ENCODE assay signal across 9 cellular contexts in the genomic region with DNA sequence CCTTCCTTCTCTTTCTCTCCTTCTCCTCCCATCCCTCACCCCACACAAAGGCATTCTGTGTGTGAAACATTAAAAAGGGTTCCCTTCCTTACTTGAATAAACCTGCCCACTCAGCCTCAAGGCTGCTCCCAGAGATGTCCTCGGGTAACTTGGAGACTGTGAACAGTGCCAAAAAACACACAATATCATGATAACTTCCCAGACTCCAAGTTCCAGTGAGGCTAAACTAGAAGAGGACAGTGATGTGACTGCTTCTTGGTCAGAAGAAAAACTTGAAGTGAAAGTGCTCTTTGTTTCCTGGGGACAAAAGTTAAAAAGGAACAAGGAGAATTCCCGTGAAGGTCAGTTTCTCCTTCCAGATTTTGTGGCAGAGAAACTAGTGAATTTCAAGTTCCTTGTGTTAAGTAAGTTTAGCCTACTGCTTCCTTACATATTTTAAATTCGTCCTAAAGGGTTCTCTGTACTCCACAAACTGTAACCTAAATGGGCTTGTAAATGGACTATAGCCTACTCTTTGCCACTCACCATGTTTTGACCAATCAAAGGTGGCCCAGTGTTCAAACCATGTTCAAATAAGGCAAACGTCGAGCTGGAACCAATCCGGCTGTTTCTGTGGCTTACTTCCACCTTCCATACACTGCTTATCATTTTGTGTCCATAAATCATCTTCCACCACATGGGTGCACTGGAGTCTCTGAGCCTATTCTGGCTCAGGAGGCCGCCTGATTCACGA. TPM values are rescaled to one million over a fixed set of nuclear protein-coding genes. Genes with fewer than 3 reads are reported as not detected.
DNase-seq lines count a peak whose midpoint lies in the region; ATAC-seq and TF ChIP-seq lines count a peak whose summit lies in the region.
"Had no signal": no experiment of that assay in that cellular context is flagged by ENCODE, and none has a peak within 500 bp of the region (broad histone marks: within the 10 kb centered on the region; RNA-seq: fewer than 3 reads in every experiment).

No MANE protein-coding gene starts in this region.

- H3F3A ChIP-seq in SK-N-SH (replicated peaks; ENCODE audit: insufficient read depth): no peaks in the 10 kb centered on the region

- no peak overlapping the region for H3K4me2 ChIP-seq in SK-N-SH

- no peak for TF ChIP-seq RAD21 in SK-N-SH (IDR thresholded peaks at IDR 0.05; ENCODE audit: low read length)

- H3K27me3 ChIP-seq in SK-N-SH (ENCODE audit: insufficient read depth): no peaks in the 10 kb centered on the region
- no peaks in the 10 kb centered on the region for H3K27me3 ChIP-seq in prostate gland (replicated peaks; ENCODE audit: insufficient read depth)

- H2AFZ ChIP-seq in SK-N-SH (ENCODE audit: low read depth): peak overlapping the region; percentile 52

- POLR2A ChIA-PET in SK-N-SH (lab: Yijun Ruan, JAX): no interaction called here

- no peak for TF ChIP-seq EP300 in SK-N-SH (IDR thresholded peaks at IDR 0.05; ENCODE audit: borderline replicate concordance in 1 of 2, low read depth in 1 of 2, low read length in 1 of 2)

- no peaks in the 10 kb centered on the region for H4K20me1 ChIP-seq in SK-N-SH (ENCODE audit: insufficient read depth)

- ATAC-seq in GM19395 (IDR thresholded peaks at IDR 0.05; ENCODE audit: unreplicated experiment): no peak

- no peaks in the 10 kb centered on the region for H3K9me3 ChIP-seq in SK-N-SH
- H3K9me3 ChIP-seq in prostate gland: no peaks in the 10 kb centered on the region

- no peaks in the 10 kb centered on the region for H3K9me2 ChIP-seq in SK-N-SH

- CTCF ChIA-PET in SK-N-SH (lab: Yijun Ruan, JAX): interaction anchor here (0.7 kb wide), 1 partner anchor 20 kb away, joined by 3 read pairs; no protein-coding TSS in a partner anchor

- TF ChIP-seq CTCF in SK-N-SH (IDR thresholded peaks at IDR 0.05) (no peak), fibroblast of the aortic adventitia (IDR thresholded peaks at IDR 0.05; ENCODE audit: insufficient read depth, low read length) (no peak), prostate gland (IDR thresholded peaks at IDR 0.05) (no peak)

- no peak overlapping the region for H3K4me3 ChIP-seq in SK-N-SH (ENCODE audit: low read depth in 2 of 2, low read length in 1 of 2)
- H3K4me3 ChIP-seq in fibroblast of the aortic adventitia (ENCODE audit: low read depth, low read length): peak overlapping the region; percentile 15
- H3K4me3 ChIP-seq in prostate gland: no peak overlapping the region

- H3K79me2 ChIP-seq in SK-N-SH (ENCODE audit: insufficient read depth): no peaks in the 10 kb centered on the region

- DNase-seq in H4 (ENCODE audit: low spot score) (peak; percentile 25), SK-N-SH (no peak), fibroblast of the aortic adventitia (ENCODE audit: low read depth) (peak; percentile 84), prostate gland (ENCODE audit: low spot score) (no peak), NCI-H2107 (lab: John Stamatoyannopoulos, UW) (no peak), NCI-H1436 (lab: John Stamatoyannopoulos, UW) (no peak), HuH-7.5 (ENCODE audit: low spot score) (no peak)
- DNase-seq: Kasumi-1 had no signal

- H3K27ac ChIP-seq in SK-N-SH (ENCODE audit: low read depth in 2 of 2, low read length in 1 of 2) (no peak overlapping the region), prostate gland (peak overlapping the region; percentile 12 to 70)

- no peak overlapping the region for H3K9ac ChIP-seq in SK-N-SH

- H3K36me3 ChIP-seq in SK-N-SH (replicated peaks in 1 of 2; ENCODE audit: control insufficient read depth in 1 of 2, insufficient read depth in 2 of 2, low read length in 1 of 2) (no peaks in the 10 kb centered on the region), prostate gland (no peaks in the 10 kb centered on the region)

- intact Hi-C loops in prostate gland (cut with DNase I): no loop called here

- H3K4me1 ChIP-seq in SK-N-SH (ENCODE audit: control insufficient read depth in 1 of 2, insufficient read depth in 2 of 2, low read depth in 1 of 2, low read length in 1 of 2): no peaks in the 10 kb centered on the region
- no peaks in the 10 kb centered on the region for H3K4me1 ChIP-seq in prostate gland (replicated peaks)

- no peak for TF ChIP-seq POLR2A in prostate gland (IDR thresholded peaks at IDR 0.05)

- 35% methylated on average over 8 of the region's 8 CpGs for WGBS in SK-N-SH (ENCODE audit: low lambda C conversion rate)
- WGBS in prostate gland: 19% methylated on average over 8 of the region's 8 CpGs

TF ChIP-seq in SK-N-SH, 30 proteins besides CTCF, POLR2A, EP300 and RAD21:
- TF ChIP-seq, protein P1, sequence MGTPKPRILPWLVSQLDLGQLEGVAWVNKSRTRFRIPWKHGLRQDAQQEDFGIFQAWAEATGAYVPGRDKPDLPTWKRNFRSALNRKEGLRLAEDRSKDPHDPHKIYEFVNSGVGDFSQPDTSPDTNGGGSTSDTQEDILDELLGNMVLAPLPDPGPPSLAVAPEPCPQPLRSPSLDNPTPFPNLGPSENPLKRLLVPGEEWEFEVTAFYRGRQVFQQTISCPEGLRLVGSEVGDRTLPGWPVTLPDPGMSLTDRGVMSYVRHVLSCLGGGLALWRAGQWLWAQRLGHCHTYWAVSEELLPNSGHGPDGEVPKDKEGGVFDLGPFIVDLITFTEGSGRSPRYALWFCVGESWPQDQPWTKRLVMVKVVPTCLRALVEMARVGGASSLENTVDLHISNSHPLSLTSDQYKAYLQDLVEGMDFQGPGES (IDR thresholded peaks at IDR 0.05; ENCODE audit: low read depth, low read length): no peak
- TF ChIP-seq JUND (IDR thresholded peaks at IDR 0.05): no peak

RNA-seq across cellular contexts. Expression of gene TPRKB, which starts 20.5 kb away (rescaled TPM):
- 124 and 136 TPM in 2 replicates for total RNA-seq in H4 (2014; rRNA removed; shearing (Covaris generic))
- polyA plus RNA-seq in SK-N-SH (2012; rRNA removed): 32.1 and 44.5 TPM in 2 replicates
- 58.5 and 68.6 TPM in 2 replicates for polyA plus RNA-seq in SK-N-SH (2012; cell fraction: cytosol; rRNA removed)
- polyA plus RNA-seq in SK-N-SH (2012; cell fraction: nucleus; rRNA removed): 6.5 and 12.9 TPM in 2 replicates
- total RNA-seq in fibroblast of the aortic adventitia (ENCODE audit: low replicate concordance) (8.3 and 54.8 TPM in 2 replicates), prostate gland (10 to 100 TPM; 26.9 to 54.0 TPM)

Comparison
In these comparisons a context has a peak if more than half of its experiments do, and no peak if none do; other contexts are left out.
1. DNase-seq: peak in H4 (single experiment) and fibroblast of the aortic adventitia (single experiment); none in SK-N-SH (single experiment), prostate gland (single experiment), NCI-H2107 (single experiment), NCI-H1436 (single experiment) and HuH-7.5 (single experiment).
2. H3K27ac ChIP-seq: peak in prostate gland (2 of 2); none in SK-N-SH (0 of 2).